In genomic region chr15:40069178-40070165, GRCh38 we compare ENCODE assay signal across 8 cellular contexts. TPM values are rescaled to one million over a fixed set of nuclear protein-coding genes. Genes with fewer than 3 reads are reported as not detected.
A peak's percentile ranks its signal among the peaks of the same experiment; 100 is the strongest.
DNase-seq lines count a peak whose midpoint lies in the region; ATAC-seq and TF ChIP-seq lines count a peak whose summit lies in the region.

No MANE protein-coding gene starts in this region.

- no peak overlapping the region for H3K4me3 ChIP-seq in colonic mucosa
- H3K4me3 ChIP-seq in lung, result no peak overlapping the region
- H3K4me3 ChIP-seq in tibial artery, result no peak overlapping the region

- 38 to 67% methylated on average over 27 to 32 of the region's 32 CpGs for WGBS in lung, 2 donors

- H3K27ac Mint-ChIP-seq in activated CD8-positive, alpha-beta memory T cell treated with anti-CD3 and anti-CD28 coated beads, Interleukin-2, amount 10 ng/mL, durations not matched to agents 7 days and 5 days, result no peak overlapping the region

- no peaks in the 10 kb centered on the region for H3K27me3 Mint-ChIP-seq in activated CD8-positive, alpha-beta memory T cell treated with anti-CD3 and anti-CD28 coated beads, Interleukin-2, amount 10 ng/mL, durations not matched to agents 7 days and 5 days

- CTCF ChIA-PET in activated CD8-positive, alpha-beta memory T cell treated with anti-CD3 and anti-CD28 coated beads, Interleukin-2, amount 10 ng/mL, durations not matched to agents 7 days and 5 days (lab: Charles Lee), result interaction anchor here (1.3 to 1.7 kb wide), 2 partner anchors 10 to 35 kb away, joined by 3 to 4 read pairs; no protein-coding TSS in a partner anchor

- H3K9ac ChIP-seq in colonic mucosa (ENCODE audit: low read depth in 2 of 2, low read length in 2 of 2), result peak overlapping the region; percentile 33 to 68

- H3K27ac ChIP-seq in colonic mucosa, result peak overlapping the region; percentile 34
- H3K27ac ChIP-seq in lung (ENCODE audit: low read depth in 1 of 2, low read length in 1 of 2), result peak overlapping the region; percentile 79 to 82
- peak overlapping the region; percentile 52 to 72 for H3K27ac ChIP-seq in tibial artery

- H3K4me1 ChIP-seq in colonic mucosa (peaks cover 7% of the 10 kb centered on the region), lung (ENCODE audit: control insufficient read depth in 2 of 2, insufficient read depth in 2 of 2, low read length in 2 of 2) (peaks cover 3 to 18% of the 10 kb centered on the region in 2 donors), tibial artery (peaks cover 0 to 25% (median 14%) of the 10 kb centered on the region in 4 donors)

- TF ChIP-seq CTCF in colonic mucosa (IDR thresholded peaks at IDR 0.05) (no peak), lung (IDR thresholded peaks at IDR 0.05; ENCODE audit: control extremely low read depth, extremely low read depth) (no peak), tibial artery (IDR thresholded peaks at IDR 0.05) (peak in 1 of 2 experiments; percentile 27)

- no peaks in the 10 kb centered on the region for H3K36me3 ChIP-seq in colonic mucosa
- no peaks in the 10 kb centered on the region for H3K36me3 ChIP-seq in lung (ENCODE audit: control insufficient read depth in 2 of 2, insufficient read depth in 2 of 2, low read length in 2 of 2)
- no peaks in the 10 kb centered on the region for H3K36me3 ChIP-seq in tibial artery

- H3K9me3 Mint-ChIP-seq in activated CD8-positive, alpha-beta memory T cell treated with anti-CD3 and anti-CD28 coated beads, Interleukin-2, amount 10 ng/mL, durations not matched to agents 7 days and 5 days (ENCODE audit: low read depth), result no peaks in the 10 kb centered on the region

- H3K4me1 Mint-ChIP-seq in activated CD8-positive, alpha-beta memory T cell treated with anti-CD3 and anti-CD28 coated beads, Interleukin-2, amount 10 ng/mL, durations not matched to agents 7 days and 5 days, result peaks cover 16% of the 10 kb centered on the region

- peaks cover 2% of the 10 kb centered on the region for H3K36me3 Mint-ChIP-seq in activated CD8-positive, alpha-beta memory T cell treated with anti-CD3 and anti-CD28 coated beads, Interleukin-2, amount 10 ng/mL, durations not matched to agents 7 days and 5 days

- no peaks in the 10 kb centered on the region for H3K27me3 ChIP-seq in colonic mucosa
- no peaks in the 10 kb centered on the region for H3K27me3 ChIP-seq in lung (ENCODE audit: control insufficient read depth, insufficient read depth)
- no peaks in the 10 kb centered on the region for H3K27me3 ChIP-seq in tibial artery

- no peaks in the 10 kb centered on the region for H3K9me3 ChIP-seq in colonic mucosa
- H3K9me3 ChIP-seq in lung (ENCODE audit: control insufficient read depth in 2 of 2, insufficient read depth in 1 of 2, low read length in 1 of 2), result no peaks in the 10 kb centered on the region
- no peaks in the 10 kb centered on the region for H3K9me3 ChIP-seq in tibial artery

- DNase-seq in NCI-H446 (lab: John Stamatoyannopoulos, UW), result peak; percentile 94 to 98
- peak; percentile 95 for DNase-seq in colonic mucosa
- peak; percentile 91 for DNase-seq in lung (ENCODE audit: low spot score)
- DNase-seq in tibial artery, result peak; percentile 92 to 99
- no peak for DNase-seq in activated CD8-positive, alpha-beta memory T cell treated with anti-CD3 and anti-CD28 coated beads, Interleukin-2, amount 10 ng/mL, durations not matched to agents 7 days and 5 days

- intact Hi-C loops in colonic mucosa (cut with DNase I) (no loop called here), tibial artery (cut with DNase I; ENCODE audit: low total_unique reads) (loop anchor here (2.0 to 10.0 kb wide), 2 partner anchors 35 to 355 kb away; no protein-coding TSS in a partner anchor)

- H3K4me3 Mint-ChIP-seq in activated CD8-positive, alpha-beta memory T cell treated with anti-CD3 and anti-CD28 coated beads, Interleukin-2, amount 10 ng/mL, durations not matched to agents 7 days and 5 days, result no peak overlapping the region

- ATAC-seq in GM18861 (IDR thresholded peaks at IDR 0.05; ENCODE audit: unreplicated experiment), result peak; percentile 53
- peak; percentile 57 for ATAC-seq in HG03139 (IDR thresholded peaks at IDR 0.05; ENCODE audit: unreplicated experiment)
- ATAC-seq in lung (ENCODE audit: insufficient read depth, low FRiP score), result peak; percentile 69
- no peak for ATAC-seq in activated CD8-positive, alpha-beta memory T cell treated with anti-CD3 and anti-CD28 coated beads, Interleukin-2, amount 10 ng/mL, durations not matched to agents 7 days and 5 days
- ATAC-seq in HG03565 (IDR thresholded peaks at IDR 0.05; ENCODE audit: unreplicated experiment), result no peak

RNA-seq across cellular contexts. Expression of gene SRP14, which starts 30.5 kb away (rescaled TPM):
- 100 to 1,000 TPM; 163 to 167 TPM for total RNA-seq in colonic mucosa
- total RNA-seq in lung, result 100 to 1,000 TPM; 136 to 289 TPM
- polyA plus RNA-seq in lung, result 100 to 1,000 TPM; 256 to 421 TPM
- total RNA-seq in activated CD8-positive, alpha-beta memory T cell treated with anti-CD3 and anti-CD28 coated beads, Interleukin-2, amount 10 ng/mL, durations not matched to agents 7 days and 5 days, result 100 to 1,000 TPM; 150 to 160 TPM

RNA-seq across cellular contexts. Expression of gene BMF, which starts 39.2 kb away (rescaled TPM):
- total RNA-seq in colonic mucosa, result 10 to 100 TPM in 1 of 2 donors, 1 to 10 TPM in 1; 5.0 to 11.6 TPM
- 10 to 100 TPM; 11.5 to 42.5 TPM for total RNA-seq in lung
- 10 to 100 TPM in 1 of 2 donors, 1 to 10 TPM in 1; 8.8 to 10.8 TPM for polyA plus RNA-seq in lung
- total RNA-seq in activated CD8-positive, alpha-beta memory T cell treated with anti-CD3 and anti-CD28 coated beads, Interleukin-2, amount 10 ng/mL, durations not matched to agents 7 days and 5 days, result 10 to 100 TPM in 1 of 2 experiments, 1 to 10 TPM in 1; 3.6 to 13.0 TPM

Comparison
In these comparisons a context has a peak if more than half of its experiments do, and no peak if none do; other contexts are left out.
1. ATAC-seq: peak in GM18861 (single experiment), HG03139 (single experiment) and lung (single experiment); none in activated CD8-positive, alpha-beta memory T cell treated with anti-CD3 and anti-CD28 coated beads, Interleukin-2, amount 10 ng/mL, durations not matched to agents 7 days and 5 days (single experiment) and HG03565 (single experiment).
2. Peak in every context shown above with its lines, with median percentiles within 50 percentile points of each other: H3K27ac ChIP-seq.